In genomic region chr6:170270984-170271593, GRCh38 we compare ENCODE assay signal across 15 cellular contexts. TPM values are rescaled to one million over a fixed set of nuclear protein-coding genes. Genes with fewer than 3 reads are reported as not detected.
DNase-seq lines count a peak whose midpoint lies in the region; TF ChIP-seq lines count a peak whose summit lies in the region.
"Had no signal": no experiment of that assay in that cellular context is flagged by ENCODE, and none has a peak within 500 bp of the region (broad histone marks: within the 10 kb centered on the region; RNA-seq: fewer than 3 reads in every experiment).

No MANE protein-coding gene starts in this region.

- H3K27ac Mint-ChIP-seq in activated CD4-positive, alpha-beta memory T cell treated with anti-CD3 and anti-CD28 coated beads for 36 hours = peak overlapping the region; percentile 33
- H3K27ac Mint-ChIP-seq in activated CD4-positive, alpha-beta memory T cell treated with anti-CD3 and anti-CD28 coated beads, Interleukin-2, amount 10 ng/mL, durations not matched to agents 7 days and 5 days = no peak overlapping the region
- H3K27ac Mint-ChIP-seq in activated naive CD8-positive, alpha-beta T cell treated with anti-CD3 and anti-CD28 coated beads for 36 hours = peak overlapping the region; percentile 88
- H3K27ac Mint-ChIP-seq in nephron progenitor cell = peak overlapping the region; percentile 68

- CTCF ChIA-PET in activated CD4-positive, alpha-beta memory T cell treated with anti-CD3 and anti-CD28 coated beads for 36 hours (lab: Charles Lee) = interaction anchor here (1.4 kb wide), 1 partner anchor 440 kb away, joined by 4 read pairs; no protein-coding TSS in a partner anchor
- CTCF ChIA-PET in activated CD4-positive, alpha-beta memory T cell treated with anti-CD3 and anti-CD28 coated beads, Interleukin-2, amount 10 ng/mL, durations not matched to agents 7 days and 5 days (lab: Charles Lee) = no interaction called here

- no peaks in the 10 kb centered on the region for H3K9me3 Mint-ChIP-seq in activated CD4-positive, alpha-beta memory T cell treated with anti-CD3 and anti-CD28 coated beads for 36 hours
- no peaks in the 10 kb centered on the region for H3K9me3 Mint-ChIP-seq in activated CD4-positive, alpha-beta memory T cell treated with anti-CD3 and anti-CD28 coated beads, Interleukin-2, amount 10 ng/mL, durations not matched to agents 7 days and 5 days
- H3K9me3 Mint-ChIP-seq in activated naive CD8-positive, alpha-beta T cell treated with anti-CD3 and anti-CD28 coated beads for 36 hours = peaks cover 3% of the 10 kb centered on the region
- H3K9me3 Mint-ChIP-seq in nephron progenitor cell = no peaks in the 10 kb centered on the region

- peaks cover 18% of the 10 kb centered on the region for H3K27me3 Mint-ChIP-seq in activated CD4-positive, alpha-beta memory T cell treated with anti-CD3 and anti-CD28 coated beads for 36 hours
- H3K27me3 Mint-ChIP-seq in activated CD4-positive, alpha-beta memory T cell treated with anti-CD3 and anti-CD28 coated beads, Interleukin-2, amount 10 ng/mL, durations not matched to agents 7 days and 5 days = peaks cover 60% of the 10 kb centered on the region
- H3K27me3 Mint-ChIP-seq in activated naive CD8-positive, alpha-beta T cell treated with anti-CD3 and anti-CD28 coated beads for 36 hours = no peaks in the 10 kb centered on the region
- peaks cover 10% of the 10 kb centered on the region for H3K27me3 Mint-ChIP-seq in nephron progenitor cell (ENCODE audit: low read depth, poor library complexity)

- WGBS in sigmoid colon, 2 donors = 96 to 97% methylated on average over 19 of the region's 19 CpGs

- no peak overlapping the region for H3K27ac ChIP-seq in sigmoid colon
- H3K27ac ChIP-seq: A549, foreskin keratinocyte, neutrophil, upper lobe of left lung had no signal

- intact Hi-C loops in activated CD4-positive, alpha-beta memory T cell treated with anti-CD3 and anti-CD28 coated beads for 36 hours (cut with micrococcal nuclease) = no loop called here
- intact Hi-C loops in sigmoid colon (cut with DNase I) = no loop called here

- POLR2A ChIA-PET in activated CD4-positive, alpha-beta memory T cell treated with anti-CD3 and anti-CD28 coated beads for 36 hours (lab: Charles Lee) = no interaction called here
- POLR2A ChIA-PET in activated CD4-positive, alpha-beta memory T cell treated with anti-CD3 and anti-CD28 coated beads, Interleukin-2, amount 10 ng/mL, durations not matched to agents 7 days and 5 days (lab: Charles Lee) = interaction anchor here (1.3 kb wide), 1 partner anchor 468 kb away, joined by 3 read pairs; no protein-coding TSS in a partner anchor

- DNase-seq in activated CD4-positive, alpha-beta memory T cell treated with anti-CD3 and anti-CD28 coated beads for 36 hours = no peak
- no peak for DNase-seq in activated CD4-positive, alpha-beta memory T cell treated with anti-CD3 and anti-CD28 coated beads, Interleukin-2, amount 10 ng/mL, durations not matched to agents 7 days and 5 days
- DNase-seq in GM06990 (ENCODE audit: extremely low read depth, insufficient read length) (no peak), nephron progenitor cell (no peak), sigmoid colon (no peak), HK-2 (ENCODE audit: unreplicated experiment) (no peak), NCI-H146 treated with DMSO at 0.1 percent for 48 hours (lab: John Stamatoyannopoulos, UW; ENCODE audit: unreplicated experiment) (no peak)
- no peak for DNase-seq in activated naive CD8-positive, alpha-beta T cell treated with anti-CD3 and anti-CD28 coated beads for 36 hours
- DNase-seq: amniotic stem cell, foreskin keratinocyte had no signal

- H3K4me3 Mint-ChIP-seq in activated CD4-positive, alpha-beta memory T cell treated with anti-CD3 and anti-CD28 coated beads for 36 hours = peak overlapping the region; percentile 60
- H3K4me3 Mint-ChIP-seq in activated CD4-positive, alpha-beta memory T cell treated with anti-CD3 and anti-CD28 coated beads, Interleukin-2, amount 10 ng/mL, durations not matched to agents 7 days and 5 days = no peak overlapping the region
- H3K4me3 Mint-ChIP-seq in activated naive CD8-positive, alpha-beta T cell treated with anti-CD3 and anti-CD28 coated beads for 36 hours = peak overlapping the region; percentile 75
- H3K4me3 Mint-ChIP-seq in nephron progenitor cell = no peak overlapping the region

- H3K4me1 Mint-ChIP-seq in activated CD4-positive, alpha-beta memory T cell treated with anti-CD3 and anti-CD28 coated beads for 36 hours (ENCODE audit: low read depth) = peaks cover 18% of the 10 kb centered on the region
- peaks cover 14% of the 10 kb centered on the region for H3K4me1 Mint-ChIP-seq in activated CD4-positive, alpha-beta memory T cell treated with anti-CD3 and anti-CD28 coated beads, Interleukin-2, amount 10 ng/mL, durations not matched to agents 7 days and 5 days
- H3K4me1 Mint-ChIP-seq in activated naive CD8-positive, alpha-beta T cell treated with anti-CD3 and anti-CD28 coated beads for 36 hours = peaks cover 12% of the 10 kb centered on the region
- peaks cover 70% of the 10 kb centered on the region for H3K4me1 Mint-ChIP-seq in nephron progenitor cell

- H3K36me3 Mint-ChIP-seq in activated CD4-positive, alpha-beta memory T cell treated with anti-CD3 and anti-CD28 coated beads for 36 hours = peaks cover 3% of the 10 kb centered on the region
- no peaks in the 10 kb centered on the region for H3K36me3 Mint-ChIP-seq in activated CD4-positive, alpha-beta memory T cell treated with anti-CD3 and anti-CD28 coated beads, Interleukin-2, amount 10 ng/mL, durations not matched to agents 7 days and 5 days (ENCODE audit: low read depth)
- peaks cover 11% of the 10 kb centered on the region for H3K36me3 Mint-ChIP-seq in activated naive CD8-positive, alpha-beta T cell treated with anti-CD3 and anti-CD28 coated beads for 36 hours
- H3K36me3 Mint-ChIP-seq in nephron progenitor cell (ENCODE audit: low read depth) = no peaks in the 10 kb centered on the region

- TF ChIP-seq CTCF in GM06990 (IDR thresholded peaks at IDR 0.05; ENCODE audit: insufficient read depth, low read length, poor library complexity, severe bottlenecking) = no peak
- no peak for TF ChIP-seq CTCF in nephron progenitor cell (IDR thresholded peaks at IDR 0.05)
- TF ChIP-seq CTCF in sigmoid colon (IDR thresholded peaks at IDR 0.05) = no peak

- TF ChIP-seq POLR2A in sigmoid colon (IDR thresholded peaks at IDR 0.05) = no peak

- no peaks in the 10 kb centered on the region for H3K9me3 ChIP-seq in sigmoid colon
- H3K9me3 ChIP-seq: A549, HAP-1, neutrophil, upper lobe of left lung had no signal

- H3K27me3 ChIP-seq in GM06990 (replicated peaks; ENCODE audit: control insufficient read depth, insufficient read depth, low read length) (no peaks in the 10 kb centered on the region), sigmoid colon (no peaks in the 10 kb centered on the region)
- H3K27me3 ChIP-seq: foreskin keratinocyte, upper lobe of left lung had no signal

- H3K4me1 ChIP-seq in sigmoid colon = peaks cover 0 to 10% (median 4%) of the 10 kb centered on the region in 4 donors
- H3K4me1 ChIP-seq: A549, foreskin keratinocyte, HAP-1 had no signal

- H3K36me3 ChIP-seq in GM06990 (ENCODE audit: control insufficient read depth, insufficient read depth, low read length) (no peaks in the 10 kb centered on the region), sigmoid colon (no peaks in the 10 kb centered on the region)
- H3K36me3 ChIP-seq: HAP-1, neutrophil, upper lobe of left lung had no signal

- TF ChIP-seq EP300 in sigmoid colon (IDR thresholded peaks at IDR 0.05) = no peak

- H3K4me3 ChIP-seq in GM06990 (replicated peaks; ENCODE audit: low read depth, low read length) (peak overlapping the region; percentile 32; the same call in 1 of the 2 replicates), sigmoid colon (no peak overlapping the region)
- H3K4me3 ChIP-seq: A549, HAP-1, lung had no signal

RNA-seq across cellular contexts. Expression of gene DLL1, which starts 19.8 kb away (rescaled TPM):
- under 1 TPM; 0.41 to 0.55 TPM for total RNA-seq in activated CD4-positive, alpha-beta memory T cell treated with anti-CD3 and anti-CD28 coated beads for 36 hours
- total RNA-seq in activated CD4-positive, alpha-beta memory T cell treated with anti-CD3 and anti-CD28 coated beads, Interleukin-2, amount 10 ng/mL, durations not matched to agents 7 days and 5 days = under 1 TPM in 1 of 2 experiments, not detected in 1; 0.20 TPM
- 1 to 10 TPM; 4.0 to 4.3 TPM for total RNA-seq in activated naive CD8-positive, alpha-beta T cell treated with anti-CD3 and anti-CD28 coated beads for 36 hours
- 1 to 10 TPM; 1.1 to 8.4 (median 5.1) TPM for total RNA-seq in sigmoid colon
- 10 to 100 TPM in 1 of 3 donors, 1 to 10 TPM in 2; 3.0 to 13.6 (median 3.5) TPM for polyA plus RNA-seq in sigmoid colon

RNA-seq across cellular contexts. Expression of gene FAM120B, which starts 35.5 kb away (rescaled TPM):
- total RNA-seq in activated CD4-positive, alpha-beta memory T cell treated with anti-CD3 and anti-CD28 coated beads for 36 hours = 10 to 100 TPM; 18.4 to 20.0 TPM
- 10 to 100 TPM; 23.9 to 25.0 TPM for total RNA-seq in activated CD4-positive, alpha-beta memory T cell treated with anti-CD3 and anti-CD28 coated beads, Interleukin-2, amount 10 ng/mL, durations not matched to agents 7 days and 5 days
- total RNA-seq in activated naive CD8-positive, alpha-beta T cell treated with anti-CD3 and anti-CD28 coated beads for 36 hours = 10 to 100 TPM; 19.4 to 19.7 TPM
- 10 to 100 TPM; 29.6 to 55.0 (median 45.7) TPM for total RNA-seq in sigmoid colon
- polyA plus RNA-seq in sigmoid colon = 10 to 100 TPM in 1 of 3 donors, 1 to 10 TPM in 2; 5.5 to 12.1 (median 9.0) TPM

Comparison
In these comparisons a context has a peak if more than half of its experiments do, and no peak if none do; other contexts are left out.
1. H3K4me3 Mint-ChIP-seq: peak in activated CD4-positive, alpha-beta memory T cell treated with anti-CD3 and anti-CD28 coated beads for 36 hours (single experiment) and activated naive CD8-positive, alpha-beta T cell treated with anti-CD3 and anti-CD28 coated beads for 36 hours (single experiment); none in activated CD4-positive, alpha-beta memory T cell treated with anti-CD3 and anti-CD28 coated beads, Interleukin-2, amount 10 ng/mL, durations not matched to agents 7 days and 5 days (single experiment) and nephron progenitor cell (single experiment).